Comparison of ENCODE assay signal across 18 cellular contexts in genomic region chr15:80514071-80514780, GRCh38.
A peak's percentile ranks its signal among the peaks of the same experiment; 100 is the strongest.
DNase-seq lines count a peak whose midpoint lies in the region; ATAC-seq and TF ChIP-seq lines count a peak whose summit lies in the region.
"Had no signal": no experiment of that assay in that cellular context is flagged by ENCODE, and none has a peak within 500 bp of the region (broad histone marks: within the 10 kb centered on the region; RNA-seq: fewer than 3 reads in every experiment).

No MANE protein-coding gene starts in this region.

- H2AFZ ChIP-seq in mesenchymal stem cell (ENCODE audit: low read depth, low read length), result no peak overlapping the region

- TF ChIP-seq CTCF in AG04450 (IDR thresholded peaks at IDR 0.05; ENCODE audit: low read depth, low read length), result no peak
- TF ChIP-seq CTCF in cardiac fibroblast (IDR thresholded peaks at IDR 0.05; ENCODE audit: low read depth, low read length), result no peak
- no peak for TF ChIP-seq CTCF in activated CD8-positive, alpha-beta T cell treated with anti-CD3 and anti-CD28 coated beads for 36 hours (IDR thresholded peaks at IDR 0.05)

- H3K4me3 ChIP-seq in AG04450 (ENCODE audit: low read depth, low read length), result no peak overlapping the region
- no peak overlapping the region for H3K4me3 ChIP-seq in cardiac fibroblast (replicated peaks in 1 of 2; ENCODE audit: low read depth in 2 of 2, low read length in 2 of 2)
- peak overlapping the region in 1 of 2 experiments; percentile 10 for H3K4me3 ChIP-seq in mesenchymal stem cell (ENCODE audit: insufficient read depth in 1 of 2, low read depth in 1 of 2, low read length in 2 of 2)
- H3K4me3 ChIP-seq: lung, vagina had no signal

- H3K27me3 Mint-ChIP-seq in activated CD8-positive, alpha-beta T cell treated with anti-CD3 and anti-CD28 coated beads for 36 hours, result no peaks in the 10 kb centered on the region
- H3K27me3 Mint-ChIP-seq: B cell had no signal

- H3K9me3 Mint-ChIP-seq in activated CD8-positive, alpha-beta T cell treated with anti-CD3 and anti-CD28 coated beads for 36 hours, result peaks cover 7% of the 10 kb centered on the region
- H3K9me3 Mint-ChIP-seq: T-helper 1 cell treated with Interleukin-12 subunit alpha and Interleukin-12 subunit beta and Interleukin-4 antibody, amounts not matched to agents 30 μg/mL and 1 μg/mL, for 36 hours had no signal

- H3K14ac ChIP-seq in mesenchymal stem cell (ENCODE audit: low read length in 2 of 2), result peak overlapping the region in 1 of 2 experiments; percentile 22

- H3K4ac ChIP-seq in mesenchymal stem cell (ENCODE audit: low read depth in 1 of 2, low read length in 2 of 2), result no peak overlapping the region

- CTCF ChIA-PET in AG04450 (lab: Charles Lee), result interaction anchor here (1.0 to 1.4 kb wide), 3 partner anchors 22 to 265 kb away, joined by 3 to 4 read pairs (median 3); partner anchors contain the start of gene CEMIP
- CTCF ChIA-PET in activated CD8-positive, alpha-beta T cell treated with anti-CD3 and anti-CD28 coated beads for 36 hours (lab: Charles Lee), result no interaction called here

- no peak for ATAC-seq in activated CD8-positive, alpha-beta T cell treated with anti-CD3 and anti-CD28 coated beads for 36 hours
- ATAC-seq in HG03097 (IDR thresholded peaks at IDR 0.05; ENCODE audit: low FRiP score, unreplicated experiment), result no peak

- no peak overlapping the region for H3K4me3 Mint-ChIP-seq in activated CD8-positive, alpha-beta T cell treated with anti-CD3 and anti-CD28 coated beads for 36 hours
- H3K4me3 Mint-ChIP-seq: activated naive CD4-positive, alpha-beta T cell treated with anti-CD3 and anti-CD28 coated beads, Interleukin-2, amount 50 U/mL, for 24 hours; B cell; T-helper 1 cell treated with Interleukin-12 subunit alpha and Interleukin-12 subunit beta and Interleukin-4 antibody, amounts not matched to agents 30 μg/mL and 1 μg/mL, for 36 hours had no signal

- H3K27ac ChIP-seq in AG04450 (ENCODE audit: low read depth, low read length) (peak overlapping the region; percentile 49), mesenchymal stem cell (ENCODE audit: low read length, poor library complexity, severe bottlenecking) (no peak overlapping the region)
- H3K27ac ChIP-seq: vagina had no signal

- H3K9ac ChIP-seq in mesenchymal stem cell (ENCODE audit: low read length), result peak overlapping the region; percentile 71

- DNase-seq in AG04450 (ENCODE audit: low read depth, low spot score) (no peak), HCEC 1CT (peak; percentile 91), cardiac fibroblast (ENCODE audit: low read depth in 2 of 2) (peak; percentile 88 to 93), mesenchymal stem cell (peak; percentile 29), cerebellar cortex (ENCODE audit: low spot score) (no peak), LoVo (ENCODE audit: low spot score) (no peak)
- no peak for DNase-seq in activated CD8-positive, alpha-beta T cell treated with anti-CD3 and anti-CD28 coated beads for 36 hours
- DNase-seq: activated CD4-positive, CD25-positive, alpha-beta regulatory T cell treated with anti-CD3 and anti-CD28 coated beads, Interleukin-2, amount 50 U/mL, for 72 hours; NCI-H187; NCI-H748 treated with DMSO at 0.1 percent for 48 hours; small intestine; stimulated activated naive CD4-positive, alpha-beta T cell treated with Interleukin-2 at 50 U/mL for 16 hours had no signal

- H3K23ac ChIP-seq in mesenchymal stem cell (ENCODE audit: low read length in 2 of 2), result no peak overlapping the region

- H3K9me3 ChIP-seq in AG04450 (ENCODE audit: control insufficient read depth, insufficient read depth, low read length) (peaks cover 4% of the 10 kb centered on the region), mesenchymal stem cell (ENCODE audit: control insufficient read depth, low read length) (peaks cover 24% of the 10 kb centered on the region)
- H3K9me3 ChIP-seq: vagina had no signal

- H4K8ac ChIP-seq in mesenchymal stem cell (ENCODE audit: low read length), result no peak overlapping the region

- no peak overlapping the region for H2BK120ac ChIP-seq in mesenchymal stem cell (ENCODE audit: low read depth, low read length)

- no peak overlapping the region for H2BK5ac ChIP-seq in mesenchymal stem cell (ENCODE audit: low read depth, low read length, poor library complexity, severe bottlenecking)

- H3K36me3 ChIP-seq in mesenchymal stem cell (ENCODE audit: control insufficient read depth in 1 of 2, insufficient read depth in 2 of 2, low read depth in 1 of 2, low read length in 2 of 2), result peaks cover 3 to 5% of the 10 kb centered on the region in 2 experiments
- H3K36me3 ChIP-seq: vagina had no signal

- H3K27me3 ChIP-seq in AG04450 (ENCODE audit: control insufficient read depth, insufficient read depth, low read length), result no peaks in the 10 kb centered on the region
- H3K27me3 ChIP-seq in mesenchymal stem cell (ENCODE audit: control insufficient read depth in 1 of 2, insufficient read depth in 1 of 2, low read length in 2 of 2), result no peaks in the 10 kb centered on the region
- H3K27me3 ChIP-seq: vagina had no signal

- no peak overlapping the region for H3K4me2 ChIP-seq in mesenchymal stem cell (ENCODE audit: low read length, poor library complexity, severe bottlenecking)

- intact Hi-C loops in activated CD8-positive, alpha-beta T cell treated with anti-CD3 and anti-CD28 coated beads for 36 hours (cut with micrococcal nuclease), result no loop called here

- no peak overlapping the region for H3K27ac Mint-ChIP-seq in activated CD8-positive, alpha-beta T cell treated with anti-CD3 and anti-CD28 coated beads for 36 hours
- H3K27ac Mint-ChIP-seq: activated naive CD4-positive, alpha-beta T cell treated with anti-CD3 and anti-CD28 coated beads, Interleukin-2, amount 50 U/mL, for 24 hours; B cell; T-helper 1 cell treated with Interleukin-12 subunit alpha and Interleukin-12 subunit beta and Interleukin-4 antibody, amounts not matched to agents 30 μg/mL and 1 μg/mL, for 36 hours had no signal

- peaks cover 9% of the 10 kb centered on the region for H3K4me1 Mint-ChIP-seq in activated CD8-positive, alpha-beta T cell treated with anti-CD3 and anti-CD28 coated beads for 36 hours (ENCODE audit: low read depth)
- H3K4me1 Mint-ChIP-seq: activated naive CD4-positive, alpha-beta T cell treated with anti-CD3 and anti-CD28 coated beads, Interleukin-2, amount 50 U/mL, for 24 hours; B cell had no signal

- no peak overlapping the region for H2AK5ac ChIP-seq in mesenchymal stem cell (ENCODE audit: low read length, severe bottlenecking)

- H2BK15ac ChIP-seq in mesenchymal stem cell (ENCODE audit: low read depth, poor library complexity, severe bottlenecking), result no peak overlapping the region

- POLR2A ChIA-PET in AG04450 (lab: Yijun Ruan, JAX), result interaction anchor here (1.2 kb wide), 1 partner anchor 35 kb away, joined by 3 read pairs; no protein-coding TSS in a partner anchor
- POLR2A ChIA-PET in activated CD8-positive, alpha-beta T cell treated with anti-CD3 and anti-CD28 coated beads for 36 hours (lab: Charles Lee), result no interaction called here

- no peak overlapping the region for H4K91ac ChIP-seq in mesenchymal stem cell (ENCODE audit: low read length)

- no peaks in the 10 kb centered on the region for H3K36me3 Mint-ChIP-seq in activated CD8-positive, alpha-beta T cell treated with anti-CD3 and anti-CD28 coated beads for 36 hours (ENCODE audit: low read depth)
- H3K36me3 Mint-ChIP-seq: activated naive CD4-positive, alpha-beta T cell treated with anti-CD3 and anti-CD28 coated beads, Interleukin-2, amount 50 U/mL, for 24 hours had no signal

- 94% methylated on average over 10 of the region's 10 CpGs for WGBS in mesenchymal stem cell

- peaks cover 3% of the 10 kb centered on the region for H3K4me1 ChIP-seq in mesenchymal stem cell (ENCODE audit: control insufficient read depth, insufficient read depth, low read depth, low read length)
- H3K4me1 ChIP-seq: vagina had no signal

- no peak overlapping the region for H2BK12ac ChIP-seq in mesenchymal stem cell (ENCODE audit: low read length in 2 of 2)

- no peak overlapping the region for H3K18ac ChIP-seq in mesenchymal stem cell (ENCODE audit: low read depth in 1 of 2, low read length in 2 of 2)

- no peaks in the 10 kb centered on the region for H3K79me1 ChIP-seq in mesenchymal stem cell (replicated peaks; ENCODE audit: low read length, poor library complexity, severe bottlenecking)

Comparison
In these comparisons a context has a peak if more than half of its experiments do, and no peak if none do; other contexts are left out.
1. DNase-seq: peak in HCEC 1CT (single experiment), cardiac fibroblast (2 of 2) and mesenchymal stem cell (single experiment); none in AG04450 (single experiment), activated CD8-positive, alpha-beta T cell treated with anti-CD3 and anti-CD28 coated beads for 36 hours (single experiment), cerebellar cortex (single experiment) and LoVo (single experiment).